In genomic region chr6:146719387-146719786, GRCh38 we compare ENCODE assay signal across 22 cellular contexts.
"Had no signal": no experiment of that assay in that cellular context is flagged by ENCODE, and none has a peak within 500 bp of the region (broad histone marks: within the 10 kb centered on the region; RNA-seq: fewer than 3 reads in every experiment).

No MANE protein-coding gene starts in this region.

- H3K27ac ChIP-seq: coronary artery, dorsolateral prefrontal cortex, esophagus muscularis mucosa, foreskin keratinocyte, gastroesophageal sphincter, heart left ventricle, left lung, lower lobe of right lung had no signal

- H3K36me3 ChIP-seq: esophagus muscularis mucosa, gastroesophageal sphincter, heart left ventricle, left lung, lower lobe of right lung had no signal

- H3K9me3 Mint-ChIP-seq: mesothelial cell of epicardium had no signal

- DNase-seq: dermis blood vessel endothelial cell; dorsolateral prefrontal cortex; effector CD4-positive, alpha-beta T cell; effector memory CD4-positive, alpha-beta T cell; foreskin keratinocyte; heart left ventricle; hippocampal formation; left cardiac atrium; left lung; left ventricle myocardium superior; lower lobe of right lung; mesenchymal stem cell; mucosa of descending colon had no signal

- FAIRE-seq: colon, endothelial cell of umbilical vein, frontal cortex, islet of Langerhans, keratinocyte had no signal

- H3K36me3 Mint-ChIP-seq: mesothelial cell of epicardium had no signal

- H3K4me3 ChIP-seq: coronary artery, dorsolateral prefrontal cortex, esophagus muscularis mucosa, gastroesophageal sphincter, heart left ventricle, left lung, lower lobe of right lung, mucosa of descending colon had no signal

- H3K27ac Mint-ChIP-seq: mesothelial cell of epicardium had no signal

- H3K9me3 ChIP-seq: esophagus muscularis mucosa, gastroesophageal sphincter, heart left ventricle, left lung, lower lobe of right lung, mucosa of descending colon had no signal

- H3K4me1 ChIP-seq: esophagus muscularis mucosa, foreskin keratinocyte, gastroesophageal sphincter, heart left ventricle, left lung, lower lobe of right lung had no signal

- H3K4me3 Mint-ChIP-seq: mesothelial cell of epicardium had no signal

- H3K27me3 ChIP-seq: esophagus muscularis mucosa, foreskin keratinocyte, gastroesophageal sphincter, heart left ventricle, left lung had no signal

- H3K4me1 Mint-ChIP-seq: mesothelial cell of epicardium had no signal

- ATAC-seq: foreskin keratinocyte, gastroesophageal sphincter, heart left ventricle, left cardiac atrium, left lung, left ventricle myocardium superior, lower lobe of right lung, mucosa of descending colon had no signal
